Comparison of ENCODE assay signal across 13 cellular contexts in genomic region chr1:92948071-92948470, GRCh38. TPM values are rescaled to one million over a fixed set of nuclear protein-coding genes. Genes with fewer than 3 reads are reported as not detected.
DNase-seq lines count a peak whose midpoint lies in the region; ATAC-seq and TF ChIP-seq lines count a peak whose summit lies in the region.
"Had no signal": no experiment of that assay in that cellular context is flagged by ENCODE, and none has a peak within 500 bp of the region (broad histone marks: within the 10 kb centered on the region; RNA-seq: fewer than 3 reads in every experiment).

No MANE protein-coding gene starts in this region.

- 38% methylated on average over 1 of the region's 1 CpG for WGBS in mammary epithelial cell (ENCODE audit: low coverage, missing lambda C conversion rate)

- H3K9me3 ChIP-seq in mammary epithelial cell (replicated peaks; ENCODE audit: insufficient read depth, low read length) (no peaks in the 10 kb centered on the region), breast epithelium (no peaks in the 10 kb centered on the region), SU-DHL-6 (ENCODE audit: insufficient read depth, low read length) (no peaks in the 10 kb centered on the region), left lung (no peaks in the 10 kb centered on the region)
- H3K9me3 ChIP-seq: BLaER1 had no signal

- H3K4me3 Mint-ChIP-seq in stimulated activated naive B cell treated with anti-CD40 and anti-IgM and Interleukin-4, amounts not matched to agents 10 μg/mL and 1 μg/mL and 100 μg/mL, for 72 hours, result peak overlapping the region in 1 of 2 donors; percentile 1

- H3K4me1 Mint-ChIP-seq in stimulated activated naive B cell treated with anti-CD40 and anti-IgM and Interleukin-4, amounts not matched to agents 10 μg/mL and 1 μg/mL and 100 μg/mL, for 72 hours, result peaks cover 37 to 49% of the 10 kb centered on the region in 2 donors

- intact Hi-C loops in mammary epithelial cell (cut with micrococcal nuclease) (no loop called here), breast epithelium (cut with DNase I; ENCODE audit: low total_unique reads) (no loop called here), left lung (cut with DNase I) (no loop called here)

- dilution Hi-C loops in mammary epithelial cell (cut with HindIII; ENCODE audit: low sequenced_read_pairs), result no loop called here

- peak overlapping the region; percentile 0 for H3K27ac Mint-ChIP-seq in stimulated activated naive B cell treated with anti-CD40 and anti-IgM and Interleukin-4, amounts not matched to agents 10 μg/mL and 1 μg/mL and 100 μg/mL, for 72 hours

- no peak for TF ChIP-seq POLR2A in breast epithelium (IDR thresholded peaks at IDR 0.05)

- H3K27me3 Mint-ChIP-seq in stimulated activated naive B cell treated with anti-CD40 and anti-IgM and Interleukin-4, amounts not matched to agents 10 μg/mL and 1 μg/mL and 100 μg/mL, for 72 hours, result no peaks in the 10 kb centered on the region

- H2AFZ ChIP-seq in mammary epithelial cell (ENCODE audit: low read depth, low read length) (no peak overlapping the region), SU-DHL-6 (ENCODE audit: low read depth, low read length, severe bottlenecking) (no peak overlapping the region)
- H2AFZ ChIP-seq: GM23248 had no signal

- in situ Hi-C loops in mammary epithelial cell (cut with MboI; ENCODE audit: low sequenced_read_pairs in 2 of 2), result no loop called here

- no peak for ATAC-seq in stimulated activated naive B cell treated with anti-CD40 and anti-IgM and Interleukin-4, amounts not matched to agents 10 μg/mL and 1 μg/mL and 100 μg/mL, for 72 hours (replicated peaks)
- no peak for ATAC-seq in left lung
- ATAC-seq: HCT116 had no signal

- H3K79me2 ChIP-seq in mammary epithelial cell (ENCODE audit: insufficient read depth, low read length) (peaks cover 51% of the 10 kb centered on the region), SU-DHL-6 (ENCODE audit: insufficient read depth, low read length) (peaks cover 97% of the 10 kb centered on the region)

- H3K27ac ChIP-seq in mammary epithelial cell (ENCODE audit: insufficient read depth, low read depth, low read length), result no peak overlapping the region
- H3K27ac ChIP-seq in breast epithelium, result no peak overlapping the region
- H3K27ac ChIP-seq in SU-DHL-6 (ENCODE audit: low read depth, low read length), result no peak overlapping the region
- H3K27ac ChIP-seq in left lung, result no peak overlapping the region
- H3K27ac ChIP-seq: 22Rv1, BLaER1, GM23248 had no signal

- H3K4me3 ChIP-seq in mammary epithelial cell (replicated peaks in 1 of 3; ENCODE audit: insufficient read depth in 1 of 3, low read depth in 2 of 3, low read length in 3 of 3), result no peak overlapping the region
- no peak overlapping the region for H3K4me3 ChIP-seq in breast epithelium
- H3K4me3 ChIP-seq in SU-DHL-6 (ENCODE audit: insufficient read depth, low read length, poor library complexity, severe bottlenecking), result no peak overlapping the region
- H3K4me3 ChIP-seq in epithelial cell of esophagus (ENCODE audit: low read length), result no peak overlapping the region
- no peak overlapping the region for H3K4me3 ChIP-seq in left lung
- H3K4me3 ChIP-seq: BLaER1, GM23248 had no signal

- peaks cover 36% of the 10 kb centered on the region for H3K4me1 ChIP-seq in mammary epithelial cell (ENCODE audit: insufficient read depth, low read length)
- no peaks in the 10 kb centered on the region for H3K4me1 ChIP-seq in breast epithelium
- H3K4me1 ChIP-seq in left lung, result peaks cover 0 to 20% of the 10 kb centered on the region in 2 donors

- peaks cover 12 to 14% of the 10 kb centered on the region in 2 donors for H3K36me3 Mint-ChIP-seq in stimulated activated naive B cell treated with anti-CD40 and anti-IgM and Interleukin-4, amounts not matched to agents 10 μg/mL and 1 μg/mL and 100 μg/mL, for 72 hours

- H3K36me3 ChIP-seq in mammary epithelial cell (ENCODE audit: insufficient read depth, low read length), result no peaks in the 10 kb centered on the region
- H3K36me3 ChIP-seq in breast epithelium, result no peaks in the 10 kb centered on the region
- peaks cover 7% of the 10 kb centered on the region; the same call in 1 of the 2 replicates for H3K36me3 ChIP-seq in SU-DHL-6 (ENCODE audit: low read length)
- no peaks in the 10 kb centered on the region for H3K36me3 ChIP-seq in left lung
- H3K36me3 ChIP-seq: BLaER1 had no signal

- TF ChIP-seq CTCF in mammary epithelial cell (conservative IDR thresholded peaks at IDR 0.05 in 1 of 2, IDR thresholded peaks at IDR 0.05 in 1 of 2; ENCODE audit: extremely low read depth in 1 of 2, insufficient read depth in 1 of 2, low read depth in 1 of 2, low read length in 2 of 2) (no peak), breast epithelium (IDR thresholded peaks at IDR 0.05) (no peak), SU-DHL-6 (IDR thresholded peaks at IDR 0.05; ENCODE audit: insufficient read depth, low read length, poor library complexity, severe bottlenecking) (no peak), epithelial cell of esophagus (IDR thresholded peaks at IDR 0.05; ENCODE audit: insufficient read depth, low read depth, low read length, missing control alignments) (no peak), left lung (IDR thresholded peaks at IDR 0.05) (no peak)

- BruUV-seq in mammary epithelial cell (replicated peaks; lab: Mats Ljungman, UMichigan), result no TSS peak

- CTCF ChIA-PET in mammary epithelial cell (lab: Charles Lee; ENCODE audit: low non-redundant PET), result no interaction called here

- peak; percentile 33 for DNase-seq in mammary epithelial cell
- no peak for DNase-seq in breast epithelium (ENCODE audit: low spot score in 2 of 2)
- peak; percentile 76 for DNase-seq in epithelial cell of esophagus (ENCODE audit: low read depth)
- DNase-seq in stimulated activated naive B cell treated with anti-CD40 and anti-IgM and Interleukin-4, amounts not matched to agents 10 μg/mL and 1 μg/mL and 100 μg/mL, for 72 hours, result no peak
- no peak for DNase-seq in activated CD4-positive, alpha-beta T cell treated with anti-CD3 and anti-CD28 coated beads, Interleukin-2, amount 50 U/mL, for 4 hours
- DNase-seq in NCI-H524 treated with DMSO at 0.1 percent for 48 hours (lab: John Stamatoyannopoulos, UW), result no peak
- DNase-seq in left lung, result no peak
- DNase-seq: DMS53, GM23248 had no signal

- H3K9me2 ChIP-seq in SU-DHL-6 (replicated peaks; ENCODE audit: insufficient read depth, low read length), result no peaks in the 10 kb centered on the region

- H3K27me3 ChIP-seq in mammary epithelial cell (ENCODE audit: insufficient read depth, low read length) (no peaks in the 10 kb centered on the region), breast epithelium (no peaks in the 10 kb centered on the region), SU-DHL-6 (ENCODE audit: low read length) (no peaks in the 10 kb centered on the region), left lung (no peaks in the 10 kb centered on the region)
- H3K27me3 ChIP-seq: BLaER1 had no signal

- no peak overlapping the region for H3K9ac ChIP-seq in mammary epithelial cell (ENCODE audit: insufficient read depth, low read length)
- no peak overlapping the region for H3K9ac ChIP-seq in SU-DHL-6 (ENCODE audit: low read length)
- H3K9ac ChIP-seq: BLaER1, GM23248 had no signal

- H3K4me2 ChIP-seq in mammary epithelial cell (ENCODE audit: insufficient read depth, low read depth, low read length) (peak overlapping the region; percentile 11), SU-DHL-6 (ENCODE audit: low read depth, low read length, poor library complexity, severe bottlenecking) (peak overlapping the region; percentile 58)
- H3K4me2 ChIP-seq: BLaER1 had no signal

- H3K9me3 Mint-ChIP-seq in stimulated activated naive B cell treated with anti-CD40 and anti-IgM and Interleukin-4, amounts not matched to agents 10 μg/mL and 1 μg/mL and 100 μg/mL, for 72 hours, result no peaks in the 10 kb centered on the region

- peaks cover 41% of the 10 kb centered on the region for H3F3A ChIP-seq in SU-DHL-6 (ENCODE audit: insufficient read depth)

- H4K20me1 ChIP-seq in mammary epithelial cell (ENCODE audit: insufficient read depth, low read length) (no peaks in the 10 kb centered on the region), SU-DHL-6 (ENCODE audit: low read depth, low read length) (no peaks in the 10 kb centered on the region)
- H4K20me1 ChIP-seq: BLaER1 had no signal

RNA-seq across cellular contexts. Expression of gene DIPK1A, which starts 13.2 kb away (rescaled TPM):
- 10 to 100 TPM; 11.2 to 16.2 TPM for total RNA-seq in mammary epithelial cell
- polyA plus RNA-seq in mammary epithelial cell, result 15.5 TPM
- 7.4 TPM for polyA minus RNA-seq in mammary epithelial cell
- 10 to 100 TPM; 12.1 to 14.7 (median 14.4) TPM for total RNA-seq in breast epithelium
- total RNA-seq in left lung, result 10 to 100 TPM in 1 of 2 donors, 1 to 10 TPM in 1; 6.8 to 10.8 TPM

Comparison
In these comparisons a context has a peak if more than half of its experiments do, and no peak if none do; other contexts are left out.
1. DNase-seq: peak in mammary epithelial cell (single experiment) and epithelial cell of esophagus (single experiment); none in breast epithelium (0 of 2), stimulated activated naive B cell treated with anti-CD40 and anti-IgM and Interleukin-4, amounts not matched to agents 10 μg/mL and 1 μg/mL and 100 μg/mL, for 72 hours (single experiment), activated CD4-positive, alpha-beta T cell treated with anti-CD3 and anti-CD28 coated beads, Interleukin-2, amount 50 U/mL, for 4 hours (0 of 2), NCI-H524 treated with DMSO at 0.1 percent for 48 hours (single experiment) and left lung (0 of 2).